Comparison of ENCODE assay signal across 1 cellular context in the genomic region with DNA sequence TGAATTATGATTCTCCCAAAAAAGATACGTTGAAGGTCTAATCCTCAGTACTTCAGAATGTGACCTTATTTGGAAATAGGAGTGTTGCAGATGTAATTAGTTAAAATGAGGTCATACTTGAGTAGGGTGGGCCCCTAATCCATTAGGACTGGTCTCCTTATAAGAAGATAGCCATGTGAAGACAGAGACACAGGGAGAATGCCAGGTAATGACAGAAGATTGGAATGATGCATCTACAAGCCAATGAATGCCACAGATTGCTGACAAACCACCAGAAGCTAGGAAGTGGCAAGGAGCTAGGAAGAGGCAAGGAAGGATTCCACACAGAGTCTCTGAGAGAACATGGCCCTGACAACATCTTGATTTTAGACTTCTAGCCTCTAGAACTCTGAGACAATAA.
TF ChIP-seq lines count a peak whose summit lies in the region.

No MANE protein-coding gene starts in this region.

TF ChIP-seq in H1, 55 proteins besides CTCF, POLR2A, EP300 and RAD21:
- peak; percentile 26; the same call in 1 of the 2 replicates for TF ChIP-seq SRF (IDR thresholded peaks at IDR 0.05; ENCODE audit: low read depth, low read length)
- no peak for TF ChIP-seq KDM5A (IDR thresholded peaks at IDR 0.05; ENCODE audit: low read length)
